In the genomic region with DNA sequence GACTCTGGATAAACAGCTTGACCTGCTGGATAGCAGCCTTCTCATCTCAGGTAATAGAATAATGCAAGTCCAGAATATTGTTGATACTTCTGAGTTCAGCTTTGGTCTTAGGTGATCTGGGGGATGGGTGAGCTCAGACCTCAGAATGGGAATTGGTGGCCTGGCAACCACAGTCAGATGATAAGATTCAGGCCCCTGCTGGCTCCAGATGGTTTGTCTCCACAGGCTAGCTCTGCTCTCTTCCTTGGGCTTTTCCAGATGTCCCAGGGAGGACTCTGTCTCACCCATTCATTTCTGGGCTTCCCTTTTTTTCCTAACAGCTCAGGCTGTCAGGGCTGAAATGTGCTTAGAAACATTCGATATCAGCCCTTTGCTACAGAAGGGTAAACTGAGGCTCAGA, we compare ENCODE assay signal across 29 cellular contexts.
"Had no signal": no experiment of that assay in that cellular context is flagged by ENCODE, and none has a peak within 500 bp of the region (broad histone marks: within the 10 kb centered on the region; RNA-seq: fewer than 3 reads in every experiment).

No MANE protein-coding gene starts in this region.

- H3K9me3 ChIP-seq: left lung, lower lobe of right lung, mucosa of descending colon, pancreas, prostate gland, stomach, testis, thyroid gland, transverse colon, upper lobe of left lung, vagina had no signal

- H3K4me1 Mint-ChIP-seq: immature natural killer cell had no signal

- H3K4me1 ChIP-seq: left lung, lower lobe of right lung, prostate gland, stomach, testis, thyroid gland, transverse colon, upper lobe of left lung, vagina had no signal

- H3K27me3 ChIP-seq: left lung, pancreas, stomach, testis, thyroid gland, transverse colon, upper lobe of left lung, vagina had no signal

- H3K9me3 Mint-ChIP-seq: immature natural killer cell had no signal

- H3K36me3 Mint-ChIP-seq: immature natural killer cell; natural killer cell treated with Interleukin-12 subunit alpha and Interleukin-12 subunit beta and Interleukin-15 and Interleukin-18, amount 100 ng/mL, for 72 hours; stimulated activated naive B cell treated with anti-CD40 and anti-IgM and Interleukin-4, amounts not matched to agents 10 μg/mL and 1 μg/mL and 100 μg/mL, for 72 hours had no signal

- DNase-seq: hypothalamus; immature natural killer cell; kidney; left colon; left lung; lower lobe of right lung; midbrain; mucosa of descending colon; naive thymus-derived CD4-positive, alpha-beta T cell; nucleus accumbens; pancreas; posterior cingulate gyrus; retina; right cardiac atrium; stimulated activated CD4-positive, alpha-beta T cell treated with anti-CD3 and anti-CD28 coated beads, Interleukin-12 subunit alpha, Interleukin-12 subunit beta, amount 100 ng/mL, for 4 hours; stimulated activated CD4-positive, alpha-beta T cell treated with anti-CD3 and anti-CD28 coated beads, Interleukin-15, amount 100 ng/mL, for 24 hours; stimulated activated CD4-positive, alpha-beta T cell treated with anti-CD3 and anti-CD28 coated beads, Interleukin-2, amount 100 ng/mL, for 24 hours; stimulated activated CD4-positive, alpha-beta T cell treated with anti-CD3 and anti-CD28 coated beads, Interleukin-4, amount 100 ng/mL, for 1 hour; stimulated activated naive B cell treated with anti-CD40 and anti-IgM and Interleukin-4, amounts not matched to agents 10 μg/mL and 1 μg/mL and 100 μg/mL, for 72 hours; stimulated activated naive CD8-positive, alpha-beta T cell treated with anti-CD3 and anti-CD28 coated beads, Interleukin-15, Interleukin-2, amounts not matched to agents 100 U/mL and 50 U/mL, for 24 hours; stomach; testis; thyroid gland; transverse colon; upper lobe of left lung had no signal

- H3K36me3 ChIP-seq: left lung, lower lobe of right lung, pancreas, prostate gland, stomach, thyroid gland, transverse colon, upper lobe of left lung, vagina had no signal

- H3K27ac ChIP-seq: left lung, lower lobe of right lung, pancreas, prostate gland, skin epidermis, stomach, testis, thyroid gland, transverse colon, upper lobe of left lung, vagina had no signal

- H3K27me3 Mint-ChIP-seq: naive thymus-derived CD4-positive, alpha-beta T cell had no signal

- H3K4me3 Mint-ChIP-seq: immature natural killer cell; natural killer cell treated with Interleukin-12 subunit alpha and Interleukin-12 subunit beta and Interleukin-15 and Interleukin-18, amount 100 ng/mL, for 72 hours; stimulated activated naive B cell treated with anti-CD40 and anti-IgM and Interleukin-4, amounts not matched to agents 10 μg/mL and 1 μg/mL and 100 μg/mL, for 72 hours had no signal

- H3K27ac Mint-ChIP-seq: immature natural killer cell; natural killer cell treated with Interleukin-12 subunit alpha and Interleukin-12 subunit beta and Interleukin-15 and Interleukin-18, amount 100 ng/mL, for 72 hours; stimulated activated naive B cell treated with anti-CD40 and anti-IgM and Interleukin-4, amounts not matched to agents 10 μg/mL and 1 μg/mL and 100 μg/mL, for 72 hours had no signal

- H3K4me3 ChIP-seq: left lung, lower lobe of right lung, mucosa of descending colon, pancreas, prostate gland, skin epidermis, stomach, testis, thyroid gland, transverse colon, upper lobe of left lung, vagina had no signal
